In the genomic region with DNA sequence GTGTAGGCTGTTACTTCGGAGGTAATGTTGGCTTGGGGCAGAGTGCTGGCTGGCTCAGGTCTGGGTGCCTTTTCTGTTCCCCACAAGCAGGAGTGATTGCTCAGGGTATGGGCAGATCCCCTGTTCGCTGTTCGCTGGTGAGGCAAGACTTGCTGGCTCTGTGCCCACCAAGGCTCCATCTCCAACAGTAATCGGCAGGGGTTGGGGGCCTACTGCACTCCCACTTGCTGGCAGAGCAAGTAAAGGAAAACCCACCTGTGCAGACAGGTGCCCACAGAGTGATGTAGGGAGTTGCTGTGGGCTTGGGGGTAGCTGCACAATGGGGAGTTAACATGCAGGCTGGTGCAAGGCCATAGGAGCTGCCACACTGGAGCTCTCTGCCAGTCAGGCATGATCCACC, we compare ENCODE assay signal across 31 cellular contexts. TPM values are rescaled to one million over a fixed set of nuclear protein-coding genes. Genes with fewer than 3 reads are reported as not detected.
"Had no signal": no experiment of that assay in that cellular context is flagged by ENCODE, and none has a peak within 500 bp of the region (broad histone marks: within the 10 kb centered on the region; RNA-seq: fewer than 3 reads in every experiment).

No MANE protein-coding gene starts in this region.

- H3K36me3 ChIP-seq: colonic mucosa, esophagus squamous epithelium, gastrocnemius medialis, heart right ventricle, left lung, lower lobe of right lung had no signal

- H3K4me3 ChIP-seq: colonic mucosa, esophagus squamous epithelium, gastrocnemius medialis, heart right ventricle, left lung, lower lobe of right lung had no signal

- H3K9me3 ChIP-seq: colonic mucosa, esophagus squamous epithelium, gastrocnemius medialis, heart right ventricle, left lung, lower lobe of right lung had no signal

- H3K27ac ChIP-seq: colonic mucosa, epithelial cell of prostate, esophagus squamous epithelium, gastrocnemius medialis, heart right ventricle, left lung, lower lobe of right lung had no signal

- DNase-seq: colonic mucosa; cortex of kidney; effector CD8-positive, alpha-beta T cell; effector memory CD8-positive, alpha-beta T cell; endodermal cell; erythroblast; esophagus squamous epithelium; foreskin fibroblast; foreskin melanocyte; gastrocnemius medialis; glutamatergic neuron; head of caudate nucleus; heart right ventricle; hippocampal formation; left lung; left ventricle myocardium superior; lower lobe of right lung; mesenchymal stem cell; midbrain; naive B cell had no signal

- H3K4me1 ChIP-seq: colonic mucosa, esophagus squamous epithelium, gastrocnemius medialis, heart right ventricle, left lung, lower lobe of right lung had no signal

- H3K27me3 ChIP-seq: esophagus squamous epithelium, left lung had no signal

RNA-seq across cellular contexts. Expression of gene ZCCHC18, which starts 28.3 kb away (rescaled TPM):
- total RNA-seq: esophagus mucosa, gastrocnemius medialis had no signal
- polyA plus RNA-seq: keratinocyte had no signal

RNA-seq across cellular contexts. Expression of gene H2BW2, which starts 44.3 kb away (rescaled TPM):
- total RNA-seq: colonic mucosa, dermis microvascular lymphatic vessel endothelial cell, endodermal cell, esophagus mucosa, esophagus squamous epithelium, gastrocnemius medialis, glomerular endothelial cell, heart right ventricle, kidney epithelial cell, left cardiac atrium, left lung, left ventricle myocardium superior, lower leg skin, lower lobe of right lung, lung microvascular endothelial cell, mononuclear cell, myocyte had no signal
- polyA plus RNA-seq: heart right ventricle, keratinocyte had no signal
